ENCODE assay signal across 8 cellular contexts in the genomic region with DNA sequence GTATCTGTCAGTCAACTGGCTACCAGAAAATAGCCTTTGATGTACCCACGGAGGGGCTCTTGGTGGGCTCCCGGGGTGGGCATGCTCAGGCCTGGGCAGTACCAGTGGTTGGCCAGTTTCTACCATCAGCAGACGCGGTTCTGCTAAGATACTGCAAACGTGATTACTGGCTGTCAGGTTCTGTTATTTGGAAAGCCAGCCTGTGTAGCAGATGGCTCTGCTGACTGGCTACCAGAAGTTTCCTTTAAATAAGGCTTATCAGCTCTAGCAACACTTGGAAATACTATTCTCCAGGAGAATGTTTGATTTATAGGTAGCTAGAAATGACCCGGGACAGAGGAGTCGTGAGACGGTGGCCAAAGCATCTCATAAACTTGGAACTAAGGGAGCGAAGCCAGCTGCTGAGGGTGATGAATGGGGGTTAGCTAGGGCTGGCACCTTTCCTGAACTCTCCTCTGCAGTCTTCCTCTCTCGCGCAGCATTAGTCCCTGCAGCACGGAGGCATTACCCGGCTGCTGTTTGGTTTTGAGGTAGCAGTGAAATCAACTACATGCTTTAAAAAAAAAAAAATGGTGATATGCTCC.
A peak's percentile ranks its signal among the peaks of the same experiment; 100 is the strongest.
DNase-seq lines count a peak whose midpoint lies in the region; FAIRE-seq and TF ChIP-seq lines count a peak whose summit lies in the region.

No MANE protein-coding gene starts in this region.

- no peaks in the 10 kb centered on the region for H3K9me3 Mint-ChIP-seq in Calu3 (ENCODE audit: low read depth, unreplicated experiment)
- H3K9me3 Mint-ChIP-seq in activated CD4-positive, alpha-beta memory T cell treated with anti-CD3 and anti-CD28 coated beads, Interleukin-2, amount 10 ng/mL, durations not matched to agents 7 days and 5 days = no peaks in the 10 kb centered on the region

- H3K9me3 ChIP-seq in endothelial cell of umbilical vein (replicated peaks; ENCODE audit: control insufficient read depth, insufficient read depth, low read length) (no peaks in the 10 kb centered on the region), osteoblast (ENCODE audit: low read depth, low read length) (no peaks in the 10 kb centered on the region)

- BruUV-seq in Calu3 (replicated peaks; lab: Mats Ljungman, UMichigan) (no TSS peak), endothelial cell of umbilical vein (replicated peaks; lab: Mats Ljungman, UMichigan) (no TSS peak)

- TF ChIP-seq POLR2A in endothelial cell of umbilical vein (IDR thresholded peaks at IDR 0.05; ENCODE audit: low read depth, low read length) = no peak

- TF ChIP-seq CTCF in Calu3 (IDR thresholded peaks at IDR 0.05; ENCODE audit: unreplicated experiment) = no peak
- TF ChIP-seq CTCF in endothelial cell of umbilical vein (IDR thresholded peaks at IDR 0.05; ENCODE audit: extremely low read depth in 1 of 2, insufficient read depth in 1 of 2, low read depth in 1 of 2, low read length in 2 of 2) = no peak
- no peak for TF ChIP-seq CTCF in osteoblast (IDR thresholded peaks at IDR 0.05; ENCODE audit: extremely low read depth, low read depth, low read length)
- no peak for TF ChIP-seq CTCF in brain microvascular endothelial cell (IDR thresholded peaks at IDR 0.05; ENCODE audit: low read depth, low read length, missing control alignments)

- DNase-seq in Calu3 (no peak), NCI-H524 (lab: John Stamatoyannopoulos, UW) (peak; percentile 62 to 72), endothelial cell of umbilical vein (ENCODE audit: low read depth, low spot score) (peak; percentile 73), osteoblast (ENCODE audit: insufficient read length, low spot score, missing footprints) (peak; percentile 68), SW 1271 (lab: John Stamatoyannopoulos, UW) (no peak), brain microvascular endothelial cell (no peak), GM19239 (ENCODE audit: insufficient read length, low spot score) (no peak)
- no peak for DNase-seq in activated CD4-positive, alpha-beta memory T cell treated with anti-CD3 and anti-CD28 coated beads, Interleukin-2, amount 10 ng/mL, durations not matched to agents 7 days and 5 days

- no peak overlapping the region for H3K27ac ChIP-seq in endothelial cell of umbilical vein (ENCODE audit: insufficient read depth, low read depth, low read length)
- no peak overlapping the region for H3K27ac ChIP-seq in osteoblast (ENCODE audit: low read depth, low read length)
- no peak overlapping the region for H3K27ac ChIP-seq in brain microvascular endothelial cell

- CTCF ChIA-PET in Calu3 (lab: Charles Lee) = interaction anchor here (0.6 kb wide), 1 partner anchor 11 kb away, joined by 3 read pairs; no protein-coding TSS in a partner anchor
- CTCF ChIA-PET in endothelial cell of umbilical vein (lab: Charles Lee) = interaction anchor here (1.0 to 1.1 kb wide), 2 partner anchors 70 to 80 kb away, joined by 5 to 7 read pairs; no protein-coding TSS in a partner anchor
- CTCF ChIA-PET in activated CD4-positive, alpha-beta memory T cell treated with anti-CD3 and anti-CD28 coated beads, Interleukin-2, amount 10 ng/mL, durations not matched to agents 7 days and 5 days (lab: Charles Lee) = no interaction called here

- in situ Hi-C loops in brain microvascular endothelial cell (cut with HindIII; ENCODE audit: low pct_ligation_motif_present, low sequenced_read_pairs) = no loop called here

- intact Hi-C loops in Calu3 (cut with micrococcal nuclease; ENCODE audit: unreplicated experiment) = no loop called here
- intact Hi-C loops in endothelial cell of umbilical vein (cut with micrococcal nuclease) = no loop called here

- H4K20me1 ChIP-seq in endothelial cell of umbilical vein (replicated peaks; ENCODE audit: control insufficient read depth, extremely low read depth, insufficient read depth, low read length) = no peaks in the 10 kb centered on the region
- H4K20me1 ChIP-seq in osteoblast (ENCODE audit: insufficient read depth, low read length) = peaks cover 67% of the 10 kb centered on the region

- H3K79me2 ChIP-seq in endothelial cell of umbilical vein (ENCODE audit: control insufficient read depth, insufficient read depth, low read length) = no peaks in the 10 kb centered on the region
- peaks cover 38% of the 10 kb centered on the region for H3K79me2 ChIP-seq in osteoblast (ENCODE audit: insufficient read depth, low read length)

- H3K4me3 ChIP-seq in endothelial cell of umbilical vein (replicated peaks in 1 of 3; ENCODE audit: insufficient read depth in 1 of 3, low read depth in 1 of 3, low read length in 3 of 3) = no peak overlapping the region
- H3K4me3 ChIP-seq in osteoblast (ENCODE audit: insufficient read depth, low read length) = peak overlapping the region; percentile 59
- no peak overlapping the region for H3K4me3 ChIP-seq in brain microvascular endothelial cell (ENCODE audit: low read depth, low read length)

- H3K27me3 ChIP-seq in endothelial cell of umbilical vein (ENCODE audit: control insufficient read depth in 2 of 2, insufficient read depth in 2 of 2, low read length in 2 of 2) (peaks cover 8 to 16% of the 10 kb centered on the region in 2 experiments), osteoblast (ENCODE audit: insufficient read depth, low read length) (no peaks in the 10 kb centered on the region), brain microvascular endothelial cell (replicated peaks) (no peaks in the 10 kb centered on the region)

- H3K36me3 Mint-ChIP-seq in Calu3 (ENCODE audit: insufficient read depth, unreplicated experiment) = peaks cover 5% of the 10 kb centered on the region
- H3K36me3 Mint-ChIP-seq in activated CD4-positive, alpha-beta memory T cell treated with anti-CD3 and anti-CD28 coated beads, Interleukin-2, amount 10 ng/mL, durations not matched to agents 7 days and 5 days (ENCODE audit: low read depth) = no peaks in the 10 kb centered on the region

- no peak overlapping the region for H3K27ac Mint-ChIP-seq in Calu3 (ENCODE audit: unreplicated experiment)
- H3K27ac Mint-ChIP-seq in activated CD4-positive, alpha-beta memory T cell treated with anti-CD3 and anti-CD28 coated beads, Interleukin-2, amount 10 ng/mL, durations not matched to agents 7 days and 5 days = no peak overlapping the region

- no peaks in the 10 kb centered on the region for H3K9me1 ChIP-seq in endothelial cell of umbilical vein (replicated peaks; ENCODE audit: control insufficient read depth, extremely low read depth, insufficient read depth, low read length)

- H2AFZ ChIP-seq in endothelial cell of umbilical vein (ENCODE audit: low read depth, low read length) (no peak overlapping the region), osteoblast (ENCODE audit: low read length) (no peak overlapping the region)

- dilution Hi-C loops in endothelial cell of umbilical vein (cut with MboI; ENCODE audit: extremely low pct_ligation_motif_present, low sequenced_read_pairs) = no loop called here

- FAIRE-seq in endothelial cell of umbilical vein (lab: Jason Lieb, UNC) = no peak
- FAIRE-seq in GM19239 (lab: Jason Lieb, UNC) = no peak

- no peaks in the 10 kb centered on the region for H3K36me3 ChIP-seq in endothelial cell of umbilical vein (ENCODE audit: control insufficient read depth in 2 of 2, extremely low read depth in 1 of 2, insufficient read depth in 2 of 2, low read length in 2 of 2)
- H3K36me3 ChIP-seq in osteoblast (ENCODE audit: insufficient read depth, low read length) = no peaks in the 10 kb centered on the region
- no peaks in the 10 kb centered on the region for H3K36me3 ChIP-seq in brain microvascular endothelial cell (replicated peaks)

- peak overlapping the region; percentile 48 for H3K4me3 Mint-ChIP-seq in Calu3 (ENCODE audit: low read depth, unreplicated experiment)
- no peak overlapping the region for H3K4me3 Mint-ChIP-seq in activated CD4-positive, alpha-beta memory T cell treated with anti-CD3 and anti-CD28 coated beads, Interleukin-2, amount 10 ng/mL, durations not matched to agents 7 days and 5 days

- H3K4me1 Mint-ChIP-seq in Calu3 (ENCODE audit: low read depth, unreplicated experiment) = peaks cover 15% of the 10 kb centered on the region
- peaks cover 4% of the 10 kb centered on the region for H3K4me1 Mint-ChIP-seq in activated CD4-positive, alpha-beta memory T cell treated with anti-CD3 and anti-CD28 coated beads, Interleukin-2, amount 10 ng/mL, durations not matched to agents 7 days and 5 days

- H3K4me1 ChIP-seq in endothelial cell of umbilical vein (ENCODE audit: control insufficient read depth, extremely low read depth, insufficient read depth, low read length) (peaks cover 2% of the 10 kb centered on the region), osteoblast (ENCODE audit: insufficient read depth, low read length) (peaks cover 9% of the 10 kb centered on the region)

- no peak overlapping the region for H3K9ac ChIP-seq in endothelial cell of umbilical vein (replicated peaks; ENCODE audit: extremely low read depth, insufficient read depth, low read length)

- H3K27me3 Mint-ChIP-seq in Calu3 (ENCODE audit: unreplicated experiment) = no peaks in the 10 kb centered on the region
- H3K27me3 Mint-ChIP-seq in activated CD4-positive, alpha-beta memory T cell treated with anti-CD3 and anti-CD28 coated beads, Interleukin-2, amount 10 ng/mL, durations not matched to agents 7 days and 5 days = peaks cover 38% of the 10 kb centered on the region

- POLR2A ChIA-PET in endothelial cell of umbilical vein (lab: Charles Lee) = no interaction called here
- POLR2A ChIA-PET in activated CD4-positive, alpha-beta memory T cell treated with anti-CD3 and anti-CD28 coated beads, Interleukin-2, amount 10 ng/mL, durations not matched to agents 7 days and 5 days (lab: Charles Lee) = no interaction called here

- H3K4me2 ChIP-seq in endothelial cell of umbilical vein (ENCODE audit: insufficient read depth, low read length) (peak overlapping the region; percentile 8), osteoblast (ENCODE audit: insufficient read depth, low read length) (peak overlapping the region; percentile 73)

TF ChIP-seq in endothelial cell of umbilical vein, 7 proteins besides CTCF, POLR2A, EP300 and RAD21:
- no peak for TF ChIP-seq MYC (IDR thresholded peaks at IDR 0.05; ENCODE audit: low read depth, low read length)

Comparison
In these comparisons a context has a peak if more than half of its experiments do, and no peak if none do; other contexts are left out.
1. DNase-seq: peak in NCI-H524 (2 of 2), endothelial cell of umbilical vein (single experiment) and osteoblast (single experiment); none in Calu3 (single experiment), SW 1271 (0 of 2), brain microvascular endothelial cell (single experiment), GM19239 (single experiment) and activated CD4-positive, alpha-beta memory T cell treated with anti-CD3 and anti-CD28 coated beads, Interleukin-2, amount 10 ng/mL, durations not matched to agents 7 days and 5 days (single experiment).